In genomic region chr9:95201201-95201600, GRCh38 we compare ENCODE assay signal across 21 cellular contexts.
DNase-seq lines count a peak whose midpoint lies in the region; ATAC-seq and TF ChIP-seq lines count a peak whose summit lies in the region.
"Had no signal": no experiment of that assay in that cellular context is flagged by ENCODE, and none has a peak within 500 bp of the region (broad histone marks: within the 10 kb centered on the region; RNA-seq: fewer than 3 reads in every experiment).

No MANE protein-coding gene starts in this region.

- H2AFZ ChIP-seq in IMR-90 (replicated peaks; ENCODE audit: low read length, poor library complexity) (no peak overlapping the region), hepatocyte (no peak overlapping the region), smooth muscle cell (ENCODE audit: low read depth) (no peak overlapping the region), PC-3 (ENCODE audit: low read length) (no peak overlapping the region)

- no peak overlapping the region for H4K91ac ChIP-seq in IMR-90 (ENCODE audit: insufficient read depth, low read depth, low read length)

- no peak overlapping the region for H4K5ac ChIP-seq in IMR-90 (ENCODE audit: low read depth, low read length)

- no peak overlapping the region for H3K18ac ChIP-seq in IMR-90 (ENCODE audit: low read depth, low read length)

- H3K36me3 ChIP-seq in IMR-90 (ENCODE audit: control insufficient read depth, insufficient read depth, low read length): no peaks in the 10 kb centered on the region
- no peaks in the 10 kb centered on the region for H3K36me3 ChIP-seq in hepatocyte (replicated peaks; ENCODE audit: insufficient read depth, low read depth)
- no peaks in the 10 kb centered on the region for H3K36me3 ChIP-seq in smooth muscle cell (ENCODE audit: low read depth)
- no peaks in the 10 kb centered on the region for H3K36me3 ChIP-seq in PC-3 (ENCODE audit: low read depth, low read length)
- H3K36me3 ChIP-seq: MG63, Peyer's patch had no signal

- in situ Hi-C loops in IMR-90 (cut with MboI; ENCODE audit: low sequenced_read_pairs): no loop called here

- H3K9me3 ChIP-seq in IMR-90 (ENCODE audit: control insufficient read depth, insufficient read depth, low read length) (no peaks in the 10 kb centered on the region), hepatocyte (ENCODE audit: low read depth) (no peaks in the 10 kb centered on the region), smooth muscle cell (replicated peaks; ENCODE audit: low read depth) (no peaks in the 10 kb centered on the region), PC-3 (ENCODE audit: low read length) (no peaks in the 10 kb centered on the region)
- H3K9me3 ChIP-seq: BLaER1, MG63, Peyer's patch, SK-N-SH had no signal

- TF ChIP-seq CTCF in IMR-90 (conservative IDR thresholded peaks at IDR 0.05; ENCODE audit: low read depth, low read length) (no peak), hepatocyte (IDR thresholded peaks at IDR 0.05; ENCODE audit: poor library complexity) (no peak), smooth muscle cell (IDR thresholded peaks at IDR 0.05; ENCODE audit: borderline replicate concordance, insufficient read depth, poor library complexity, severe bottlenecking) (no peak), PC-3 (conservative IDR thresholded peaks at IDR 0.05; ENCODE audit: low read depth, low read length) (no peak)

- DNase-seq in IMR-90 (no peak), astrocyte of the hippocampus (ENCODE audit: low read depth, low spot score) (peak; percentile 83), hepatocyte (ENCODE audit: low spot score) (no peak), smooth muscle cell (lab: John Stamatoyannopoulos, UW; ENCODE audit: unreplicated experiment) (no peak), NCI-H526 treated with DMSO at 0.1 percent for 48 hours (lab: John Stamatoyannopoulos, UW) (no peak), NCI-H2196 treated with DMSO at 0.1 percent for 48 hours (lab: John Stamatoyannopoulos, UW; ENCODE audit: unreplicated experiment) (no peak), PC-3 (no peak)
- DNase-seq: CD4-positive, CD25-positive, alpha-beta regulatory T cell; DMS153; DND-41; KG1; MG63; NCI-H1105 treated with DMSO at 0.1 percent for 48 hours; NCI-H146; NCI-H1930; NCI-H2107; NCI-H526; Peyer's patch; SHP77 treated with DMSO at 0.1 percent for 48 hours; SK-N-SH had no signal

- no peak for TF ChIP-seq POLR2A in IMR-90 (IDR thresholded peaks at IDR 0.05; ENCODE audit: low read depth, low read length)

- no TSS peak for BruUV-seq in IMR-90 (replicated peaks; lab: Mats Ljungman, UMichigan)
- no TSS peak for BruUV-seq in PC-3 (replicated peaks; lab: Mats Ljungman, UMichigan)

- TF ChIP-seq RAD21 in IMR-90 (IDR thresholded peaks at IDR 0.05; ENCODE audit: low read length): no peak

- ATAC-seq in IMR-90 (ENCODE audit: low read depth): peak; percentile 38; the same call in 1 of the 2 replicates
- no peak for ATAC-seq in PC-3

- POLR2A ChIA-PET in IMR-90 (lab: Charles Lee; ENCODE audit: unreplicated experiment): interaction anchor here (0.5 kb wide), 1 partner anchor 686 kb away, joined by 3 read pairs; no protein-coding TSS in a partner anchor
- POLR2A ChIA-PET in PC-3 (lab: Charles Lee; ENCODE audit: unreplicated experiment): no interaction called here

- intact Hi-C loops in IMR-90 (cut with micrococcal nuclease): no loop called here
- intact Hi-C loops in PC-3 (cut with micrococcal nuclease): no loop called here

- H4K8ac ChIP-seq in IMR-90 (ENCODE audit: low read depth in 2 of 2, low read length in 2 of 2): no peak overlapping the region

- no peak overlapping the region for H2BK15ac ChIP-seq in IMR-90 (ENCODE audit: low read depth, low read length)

- H3K9ac ChIP-seq in IMR-90 (ENCODE audit: low read depth, low read length) (no peak overlapping the region), smooth muscle cell (ENCODE audit: low read depth) (no peak overlapping the region), PC-3 (ENCODE audit: low read length) (no peak overlapping the region)
- H3K9ac ChIP-seq: BLaER1, SK-N-SH had no signal

- H3K4me1 ChIP-seq in IMR-90 (ENCODE audit: control insufficient read depth, insufficient read depth, low read length) (peaks cover 10% of the 10 kb centered on the region), hepatocyte (ENCODE audit: insufficient read depth) (peaks cover 9% of the 10 kb centered on the region), smooth muscle cell (ENCODE audit: low read depth) (peaks cover 22% of the 10 kb centered on the region), PC-3 (ENCODE audit: insufficient read depth, low read length) (no peaks in the 10 kb centered on the region)
- H3K4me1 ChIP-seq: Peyer's patch had no signal

- no peak overlapping the region for H3K4ac ChIP-seq in IMR-90 (ENCODE audit: low read depth, low read length)

- WGBS in IMR-90 (ENCODE audit: extremely low coverage in 2 of 2, insufficient read length in 1 of 2), 2 experiments: no CpG with 5 or more reads among the region's 4 CpGs
- WGBS in hepatocyte (ENCODE audit: low lambda C conversion rate, missing lambda C conversion rate): 76% methylated on average over 4 of the region's 4 CpGs
- 66% methylated on average over 4 of the region's 4 CpGs for WGBS in smooth muscle cell (ENCODE audit: low lambda C conversion rate)

- no peak overlapping the region for H2BK20ac ChIP-seq in IMR-90 (ENCODE audit: low read depth, low read length)

- H3K4me3 ChIP-seq in IMR-90 (ENCODE audit: insufficient read depth, low read depth, low read length): no peak overlapping the region
- H3K4me3 ChIP-seq in hepatocyte: no peak overlapping the region
- H3K4me3 ChIP-seq in smooth muscle cell: no peak overlapping the region
- no peak overlapping the region for H3K4me3 ChIP-seq in PC-3 (ENCODE audit: low read length)
- H3K4me3 ChIP-seq: BLaER1, MG63, Peyer's patch had no signal

- H2BK5ac ChIP-seq in IMR-90 (ENCODE audit: low read depth, low read length, poor library complexity, severe bottlenecking): no peak overlapping the region

- H3K27me3 ChIP-seq in IMR-90 (ENCODE audit: control insufficient read depth, insufficient read depth, low read length) (no peaks in the 10 kb centered on the region), hepatocyte (no peaks in the 10 kb centered on the region), smooth muscle cell (ENCODE audit: low read depth) (no peaks in the 10 kb centered on the region), PC-3 (ENCODE audit: low read length) (no peaks in the 10 kb centered on the region)
- H3K27me3 ChIP-seq: BLaER1, MG63, Peyer's patch had no signal

- H3K23ac ChIP-seq in IMR-90 (ENCODE audit: low read depth, low read length): no peak overlapping the region

- H2AK9ac ChIP-seq in IMR-90 (replicated peaks; ENCODE audit: low read depth, low read length, poor library complexity): no peak overlapping the region

- no peaks in the 10 kb centered on the region; the same call in 1 of the 2 replicates for H3K9me1 ChIP-seq in IMR-90 (ENCODE audit: insufficient read depth, low read length)

- H3K79me1 ChIP-seq in IMR-90 (ENCODE audit: low read depth in 1 of 2, low read length in 2 of 2): peaks cover 0 to 2% of the 10 kb centered on the region in 2 experiments; a peak in 2 of 4 replicates

- no peak overlapping the region for H3K27ac ChIP-seq in IMR-90 (ENCODE audit: insufficient read depth, low read length)
- peak overlapping the region; percentile 39 for H3K27ac ChIP-seq in hepatocyte
- H3K27ac ChIP-seq in smooth muscle cell (ENCODE audit: low read depth): peak overlapping the region; percentile 10
- no peak overlapping the region for H3K27ac ChIP-seq in PC-3 (ENCODE audit: low read length)
- H3K27ac ChIP-seq: BLaER1, Peyer's patch had no signal

- no peak overlapping the region for H3K56ac ChIP-seq in IMR-90 (ENCODE audit: extremely low read depth, insufficient read depth, low read length)

- dilution Hi-C loops in IMR-90 (cut with HindIII; ENCODE audit: low sequenced_read_pairs, unreplicated experiment): no loop called here

- H3F3A ChIP-seq in smooth muscle cell (ENCODE audit: low read depth): no peaks in the 10 kb centered on the region
- no peaks in the 10 kb centered on the region for H3F3A ChIP-seq in PC-3 (ENCODE audit: low read length, unreplicated experiment)

- CTCF ChIA-PET in IMR-90 (lab: Yijun Ruan, JAX): no interaction called here
- CTCF ChIA-PET in PC-3 (lab: Charles Lee): no interaction called here

- H3K79me2 ChIP-seq in hepatocyte (peaks cover 13% of the 10 kb centered on the region), smooth muscle cell (ENCODE audit: low read depth) (no peaks in the 10 kb centered on the region), PC-3 (ENCODE audit: low read length) (no peaks in the 10 kb centered on the region)

- no peak overlapping the region for H2BK120ac ChIP-seq in IMR-90 (ENCODE audit: low read depth, low read length)

- H4K20me1 ChIP-seq in IMR-90 (ENCODE audit: insufficient read depth, low read length) (no peaks in the 10 kb centered on the region), hepatocyte (ENCODE audit: insufficient read depth, poor library complexity, severe bottlenecking) (no peaks in the 10 kb centered on the region), smooth muscle cell (ENCODE audit: low read depth) (no peaks in the 10 kb centered on the region), PC-3 (ENCODE audit: low read length) (no peaks in the 10 kb centered on the region)
- H4K20me1 ChIP-seq: BLaER1 had no signal

- no peaks in the 10 kb centered on the region for H3K9me2 ChIP-seq in hepatocyte (replicated peaks; ENCODE audit: insufficient read depth)
- H3K9me2 ChIP-seq in PC-3 (replicated peaks; ENCODE audit: low read length): no peaks in the 10 kb centered on the region
- H3K9me2 ChIP-seq: SK-N-SH had no signal

- H3K4me2 ChIP-seq in IMR-90 (ENCODE audit: low read depth, low read length) (no peak overlapping the region), hepatocyte (no peak overlapping the region), smooth muscle cell (no peak overlapping the region), PC-3 (ENCODE audit: low read length) (no peak overlapping the region)
- H3K4me2 ChIP-seq: BLaER1, SK-N-SH had no signal

- no peak overlapping the region for H3K14ac ChIP-seq in IMR-90 (replicated peaks; ENCODE audit: low read depth, low read length)

- no peak overlapping the region for H2AK5ac ChIP-seq in IMR-90 (ENCODE audit: low read depth, low read length)

TF ChIP-seq in IMR-90, 13 proteins besides CTCF, POLR2A, EP300 and RAD21 (continues in another document):
- no peak for TF ChIP-seq FOS (IDR thresholded peaks at IDR 0.05; ENCODE audit: low read depth, low read length)
- no peak for TF ChIP-seq CEBPB (IDR thresholded peaks at IDR 0.05; ENCODE audit: low read depth, low read length)
- no peak for TF ChIP-seq RCOR1 (IDR thresholded peaks at IDR 0.05; ENCODE audit: insufficient replicate concordance, low read length)
- no peak for TF ChIP-seq ELK1 (IDR thresholded peaks at IDR 0.05; ENCODE audit: borderline replicate concordance, low read depth, low read length)
- no peak for TF ChIP-seq NFE2L2 (IDR thresholded peaks at IDR 0.05; ENCODE audit: low read depth, low read length)

Comparison
In these comparisons a context has a peak if more than half of its experiments do, and no peak if none do; other contexts are left out.
1. H3K27ac ChIP-seq: peak in hepatocyte (single experiment) and smooth muscle cell (single experiment); none in IMR-90 (single experiment) and PC-3 (single experiment).